15 cellular contexts compared by ENCODE assay signal in the genomic region with DNA sequence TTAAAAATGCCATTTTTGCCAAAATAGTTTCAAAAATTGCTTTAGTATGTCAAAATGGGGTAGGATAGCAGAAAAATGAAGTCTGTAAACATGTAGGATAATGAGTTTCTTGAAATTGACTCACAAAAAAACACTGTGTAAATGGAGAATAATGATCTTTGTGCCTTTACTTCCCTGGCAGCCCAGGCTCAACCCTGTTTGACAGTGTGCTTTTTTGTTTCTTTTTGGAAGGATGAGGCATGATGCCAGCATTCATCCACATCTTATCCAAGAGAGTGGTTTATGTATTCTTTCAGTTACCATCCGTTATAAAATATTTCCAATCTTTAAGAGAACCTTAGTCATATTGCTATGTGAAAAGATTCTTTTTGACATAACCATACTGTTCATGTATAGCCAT.
DNase-seq lines count a peak whose midpoint lies in the region; ATAC-seq and TF ChIP-seq lines count a peak whose summit lies in the region.
"Had no signal": no experiment of that assay in that cellular context is flagged by ENCODE, and none has a peak within 500 bp of the region (broad histone marks: within the 10 kb centered on the region; RNA-seq: fewer than 3 reads in every experiment).

No MANE protein-coding gene starts in this region.

- H3K36me3 ChIP-seq in breast epithelium, result no peaks in the 10 kb centered on the region

- no peak overlapping the region for H3K4me3 ChIP-seq in breast epithelium
- H3K4me3 ChIP-seq: GM12878 had no signal

- in situ Hi-C loops in G401 (cut with HindIII; ENCODE audit: low sequenced_read_pairs), result no loop called here
- in situ Hi-C loops in SK-MEL-5 (cut with HindIII; ENCODE audit: low pct_unique_long_range_greater_than_20kb, low sequenced_read_pairs), result no loop called here

- intact Hi-C loops in breast epithelium (cut with DNase I; ENCODE audit: low total_unique reads), result no loop called here

- DNase-seq in G401 (ENCODE audit: low spot score) (peak; percentile 5), SK-MEL-5 (ENCODE audit: low read depth, low spot score) (peak; percentile 68), globus pallidus (ENCODE audit: low spot score) (peak; percentile 55), putamen (ENCODE audit: low spot score) (peak; percentile 23), SK-N-DZ (ENCODE audit: low spot score) (no peak), breast epithelium (ENCODE audit: low spot score in 2 of 2) (no peak), NCI-H1048 (lab: John Stamatoyannopoulos, UW) (no peak)
- DNase-seq: ACHN; CD4-positive, alpha-beta T cell; DMS79 treated with DMSO at 0.1 percent for 48 hours; H9 had no signal

- no peak for TF ChIP-seq CTCF in breast epithelium (IDR thresholded peaks at IDR 0.05)

- no peaks in the 10 kb centered on the region for H3K9me3 ChIP-seq in breast epithelium

- no peaks in the 10 kb centered on the region for H3K4me1 ChIP-seq in breast epithelium

- no peak for ATAC-seq in HG03442 (IDR thresholded peaks at IDR 0.05; ENCODE audit: unreplicated experiment)
- ATAC-seq: GM12878, HepG2 had no signal

- no peak for TF ChIP-seq POLR2A in breast epithelium (IDR thresholded peaks at IDR 0.05)

- no peak overlapping the region for H3K27ac ChIP-seq in breast epithelium
- H3K27ac ChIP-seq: C4-2B had no signal

- H3K27me3 ChIP-seq in breast epithelium, result no peaks in the 10 kb centered on the region

Comparison
In these comparisons a context has a peak if more than half of its experiments do, and no peak if none do; other contexts are left out.
1. DNase-seq: peak in G401 (single experiment), SK-MEL-5 (single experiment), globus pallidus (single experiment) and putamen (single experiment); none in SK-N-DZ (single experiment), breast epithelium (0 of 2) and NCI-H1048 (single experiment).